9 cellular contexts compared by ENCODE assay signal in genomic region chr7:2510909-2511768, GRCh38. TPM values are rescaled to one million over a fixed set of nuclear protein-coding genes. Genes with fewer than 3 reads are reported as not detected.
DNase-seq lines count a peak whose midpoint lies in the region; ATAC-seq and TF ChIP-seq lines count a peak whose summit lies in the region.
"Had no signal": no experiment of that assay in that cellular context is flagged by ENCODE, and none has a peak within 500 bp of the region (broad histone marks: within the 10 kb centered on the region; RNA-seq: fewer than 3 reads in every experiment).

No MANE protein-coding gene starts in this region.

- intact Hi-C loops in Right ventricle myocardium inferior (cut with DNase I) (no loop called here), cardiac septum (cut with DNase I) (no loop called here), prostate gland (cut with DNase I) (no loop called here)

- 32% methylated on average over 17 of the region's 27 CpGs for WGBS in prostate gland

- H3K9me3 ChIP-seq in SJCRH30 (replicated peaks), result no peaks in the 10 kb centered on the region
- H3K9me3 ChIP-seq in prostate gland, result no peaks in the 10 kb centered on the region

- H3K36me3 ChIP-seq in SJCRH30 (no peaks in the 10 kb centered on the region), prostate gland (no peaks in the 10 kb centered on the region)

- DNase-seq in Right ventricle myocardium inferior (ENCODE audit: missing footprints) (no peak), cardiac septum (ENCODE audit: low spot score) (no peak), SJCRH30 (peak in 1 of 2 experiments; percentile 61), amniotic epithelial cell (ENCODE audit: low read depth) (peak; percentile 33), prostate gland (ENCODE audit: low spot score) (peak; percentile 79), NCI-H1048 (lab: John Stamatoyannopoulos, UW) (no peak)

- no peaks in the 10 kb centered on the region for H3K27me3 ChIP-seq in SJCRH30
- H3K27me3 ChIP-seq in prostate gland (replicated peaks; ENCODE audit: insufficient read depth), result no peaks in the 10 kb centered on the region

- TF ChIP-seq CTCF in prostate gland (IDR thresholded peaks at IDR 0.05), result no peak

- H3K27ac ChIP-seq in SJCRH30 (peak overlapping the region; percentile 6; the same call in 1 of the 2 replicates), prostate gland (peak overlapping the region; percentile 85 to 87)

- no peak overlapping the region for H3K4me3 ChIP-seq in SJCRH30
- H3K4me3 ChIP-seq in prostate gland, result peak overlapping the region in 1 of 2 donors; percentile 2

- ATAC-seq in Right ventricle myocardium inferior, result peak; percentile 17
- ATAC-seq in HG03520 (IDR thresholded peaks at IDR 0.05; ENCODE audit: unreplicated experiment), result no peak
- no peak for ATAC-seq in GM21367 (IDR thresholded peaks at IDR 0.05; ENCODE audit: unreplicated experiment)

- H3K4me1 ChIP-seq in SJCRH30 (peaks cover 60% of the 10 kb centered on the region), prostate gland (replicated peaks) (peaks cover 36% of the 10 kb centered on the region)

- no peak for TF ChIP-seq POLR2A in prostate gland (IDR thresholded peaks at IDR 0.05)

RNA-seq across cellular contexts. Expression of gene LFNG, which starts 8.4 kb away (rescaled TPM):
- total RNA-seq in Right ventricle myocardium inferior (6.5 TPM), cardiac septum (6.2 TPM), prostate gland (10 to 100 TPM; 45.6 to 51.7 TPM)
- 20.3 and 25.2 TPM in 2 replicates for total RNA-seq in SJCRH30 (2014; rRNA removed; shearing (Covaris generic))

RNA-seq across cellular contexts. Expression of gene GRIFIN, which starts 34.9 kb away (rescaled TPM):
- total RNA-seq in Right ventricle myocardium inferior (not detected), cardiac septum (not detected), prostate gland (not detected)
- total RNA-seq in SJCRH30 (2014; rRNA removed; shearing (Covaris generic)), result not detected in 2 replicates
- total RNA-seq: myocyte had no signal

RNA-seq across cellular contexts. Expression of gene BRAT1, which starts 44.2 kb away (rescaled TPM):
- total RNA-seq in Right ventricle myocardium inferior, result 14.8 TPM
- total RNA-seq in cardiac septum, result 12.8 TPM
- 38.5 and 41.5 TPM in 2 replicates for total RNA-seq in SJCRH30 (2014; rRNA removed; shearing (Covaris generic))
- total RNA-seq in prostate gland, result 100 to 1,000 TPM in 1 of 2 donors, 10 to 100 TPM in 1; 83.9 to 113 TPM

RNA-seq across cellular contexts. Expression of gene IQCE, which starts 47.6 kb away (rescaled TPM):
- total RNA-seq in Right ventricle myocardium inferior (11.5 TPM), cardiac septum (13.3 TPM), prostate gland (10 to 100 TPM; 20.2 to 41.9 TPM)
- 5.0 and 5.1 TPM in 2 replicates for total RNA-seq in SJCRH30 (2014; rRNA removed; shearing (Covaris generic))

Comparison
In these comparisons a context has a peak if more than half of its experiments do, and no peak if none do; other contexts are left out.
1. DNase-seq: peak in amniotic epithelial cell (single experiment) and prostate gland (single experiment); none in Right ventricle myocardium inferior (single experiment), cardiac septum (single experiment) and NCI-H1048 (single experiment).